In genomic region chr3:112979244-112979832, GRCh38 we compare ENCODE assay signal across 8 cellular contexts. TPM values are rescaled to one million over a fixed set of nuclear protein-coding genes. Genes with fewer than 3 reads are reported as not detected.
DNase-seq lines count a peak whose midpoint lies in the region; FAIRE-seq and TF ChIP-seq lines count a peak whose summit lies in the region.

No MANE protein-coding gene starts in this region.

- FAIRE-seq in kidney (lab: Jason Lieb, UNC), result peak; percentile 95

- TF ChIP-seq CTCF in Loucy (conservative IDR thresholded peaks at IDR 0.05; ENCODE audit: low read length) (peak; percentile 84), kidney (IDR thresholded peaks at IDR 0.05; ENCODE audit: borderline replicate concordance, extremely low read depth, insufficient read depth) (peak; percentile 39), vagina (IDR thresholded peaks at IDR 0.05) (peak; percentile 67 to 82 (median 69))

- H3K9me2 ChIP-seq in Loucy (replicated peaks; ENCODE audit: low read depth, low read length), result no peaks in the 10 kb centered on the region

- no peak overlapping the region for H3K4me2 ChIP-seq in Loucy (ENCODE audit: low read depth, low read length, poor library complexity, severe bottlenecking)

- H3K79me2 ChIP-seq in Loucy (ENCODE audit: insufficient read depth, low read length), result no peaks in the 10 kb centered on the region

- H3K4me3 ChIP-seq in Loucy (ENCODE audit: low read length, poor library complexity, severe bottlenecking) (no peak overlapping the region), adipocyte (ENCODE audit: low read length) (no peak overlapping the region), kidney (ENCODE audit: low read length in 2 of 2) (no peak overlapping the region), vagina (no peak overlapping the region)

- no peak overlapping the region for H3K27ac ChIP-seq in kidney (ENCODE audit: low read depth in 2 of 2, low read length in 2 of 2)
- no peak overlapping the region for H3K27ac ChIP-seq in vagina

- intact Hi-C loops in kidney (cut with DNase I) (no loop called here), vagina (cut with DNase I) (loop anchor here (10.0 kb wide), 1 partner anchor 245 kb away; no protein-coding TSS in a partner anchor)

- H3F3A ChIP-seq in Loucy (ENCODE audit: low read depth), result no peaks in the 10 kb centered on the region

- H3K4me1 ChIP-seq in Loucy (ENCODE audit: insufficient read depth, low read length, poor library complexity, severe bottlenecking) (peaks cover 19% of the 10 kb centered on the region), adipocyte (ENCODE audit: control insufficient read depth, insufficient read depth, low read length) (no peaks in the 10 kb centered on the region), kidney (ENCODE audit: control insufficient read depth in 1 of 2, insufficient read depth in 1 of 2, low read depth in 1 of 2, low read length in 2 of 2) (no peaks in the 10 kb centered on the region), vagina (no peaks in the 10 kb centered on the region)

- no peaks in the 10 kb centered on the region for H4K20me1 ChIP-seq in Loucy (ENCODE audit: insufficient read depth, low read length, poor library complexity, severe bottlenecking)

- no peak overlapping the region for H2AFZ ChIP-seq in Loucy (ENCODE audit: low read length)

- no peaks in the 10 kb centered on the region for H3K27me3 ChIP-seq in Loucy (ENCODE audit: insufficient read depth, low read length, poor library complexity, severe bottlenecking)
- H3K27me3 ChIP-seq in adipocyte (replicated peaks; ENCODE audit: control insufficient read depth, insufficient read depth, low read length), result no peaks in the 10 kb centered on the region
- H3K27me3 ChIP-seq in vagina, result no peaks in the 10 kb centered on the region

- DNase-seq in NCI-H2081 (lab: John Stamatoyannopoulos, UW) (peak; percentile 11 to 48), NCI-H2081 treated with DMSO at 0.1 percent for 48 hours (lab: John Stamatoyannopoulos, UW) (no peak), adipocyte (ENCODE audit: low read depth) (peak; percentile 84), kidney (no peak), vagina (ENCODE audit: extremely low spot score in 2 of 2) (no peak), mucosa of gallbladder (ENCODE audit: low spot score) (no peak), cerebellum (ENCODE audit: low spot score) (no peak)

- H3K9me3 ChIP-seq in Loucy (ENCODE audit: insufficient read depth, low read depth, low read length) (no peaks in the 10 kb centered on the region), adipocyte (ENCODE audit: control insufficient read depth, low read length) (no peaks in the 10 kb centered on the region), kidney (ENCODE audit: control insufficient read depth in 1 of 2, low read length in 2 of 2) (no peaks in the 10 kb centered on the region), vagina (no peaks in the 10 kb centered on the region)

- H3K9ac ChIP-seq in Loucy (ENCODE audit: low read depth, low read length, poor library complexity, severe bottlenecking), result no peak overlapping the region
- H3K9ac ChIP-seq in adipocyte (ENCODE audit: low read length), result no peak overlapping the region
- H3K9ac ChIP-seq in kidney (ENCODE audit: low read length in 2 of 2), result no peak overlapping the region

- H3K36me3 ChIP-seq in Loucy (ENCODE audit: insufficient read depth, low read length) (no peaks in the 10 kb centered on the region), adipocyte (ENCODE audit: control insufficient read depth, insufficient read depth, low read length, severe bottlenecking) (no peaks in the 10 kb centered on the region), kidney (ENCODE audit: control insufficient read depth in 1 of 2, insufficient read depth in 2 of 2, low read length in 2 of 2) (no peaks in the 10 kb centered on the region), vagina (no peaks in the 10 kb centered on the region)

- TF ChIP-seq POLR2A in vagina (IDR thresholded peaks at IDR 0.05), result no peak

RNA-seq across cellular contexts. Expression of gene CD200R1, which starts 4.4 kb away (rescaled TPM):
- 2.2 TPM for total RNA-seq in kidney
- 0.13 TPM for polyA plus RNA-seq in kidney (ENCODE audit: insufficient read depth, low read depth, low replicate concordance)
- total RNA-seq in vagina, result 0.49 TPM
- total RNA-seq in mucosa of gallbladder, result 1.5 TPM
- total RNA-seq in cerebellum, result 0.64 TPM

RNA-seq across cellular contexts. Expression of gene GTPBP8, which starts 11.4 kb away (rescaled TPM):
- total RNA-seq in kidney, result 13.7 TPM
- polyA plus RNA-seq in kidney (ENCODE audit: insufficient read depth, low read depth, low replicate concordance), result 11.0 TPM
- 19.2 TPM for total RNA-seq in vagina
- total RNA-seq in mucosa of gallbladder, result 17.6 TPM
- total RNA-seq in cerebellum, result 19.2 TPM

Comparison
In these comparisons a context has a peak if more than half of its experiments do, and no peak if none do; other contexts are left out.
1. DNase-seq: peak in NCI-H2081 (2 of 2) and adipocyte (single experiment); none in NCI-H2081 treated with DMSO at 0.1 percent for 48 hours (single experiment), kidney (single experiment), vagina (0 of 2), mucosa of gallbladder (single experiment) and cerebellum (single experiment).
2. Peak in every context shown above with its lines, with median percentiles within 50 percentile points of each other: CTCF ChIP-seq.